ENCODE assay signal across 31 cellular contexts in the genomic region with DNA sequence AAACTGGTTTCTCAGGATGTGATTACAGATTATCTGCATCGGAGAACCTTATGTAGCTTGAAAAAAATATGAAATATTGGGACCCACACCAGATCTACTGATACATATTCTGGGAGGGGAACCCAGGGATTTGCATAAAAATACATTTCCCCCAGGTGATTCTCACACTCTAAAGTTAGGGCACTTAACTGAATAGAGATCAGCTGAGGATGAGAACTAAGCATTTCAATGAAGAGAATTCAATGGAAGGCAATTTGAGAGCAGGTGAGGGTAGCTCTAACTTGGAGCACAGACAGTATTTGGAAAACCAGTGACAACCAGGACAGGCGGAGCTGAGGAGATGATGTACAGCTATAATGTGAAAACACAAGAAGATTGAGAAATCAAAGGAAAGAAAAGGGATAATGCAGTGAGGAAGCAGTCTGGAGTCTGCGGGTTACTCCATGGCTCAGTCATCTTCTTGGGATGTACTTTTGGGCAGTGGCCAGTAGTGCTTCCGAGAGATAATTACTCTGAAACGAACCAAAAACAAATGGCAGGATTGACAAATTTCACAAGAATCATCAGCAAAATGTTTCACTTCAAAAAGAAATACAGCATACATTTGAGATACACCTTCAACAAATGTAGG.
DNase-seq lines count a peak whose midpoint lies in the region; ATAC-seq and TF ChIP-seq lines count a peak whose summit lies in the region.
"Had no signal": no experiment of that assay in that cellular context is flagged by ENCODE, and none has a peak within 500 bp of the region (broad histone marks: within the 10 kb centered on the region; RNA-seq: fewer than 3 reads in every experiment).

No MANE protein-coding gene starts in this region.

- ATAC-seq in HG03039 (IDR thresholded peaks at IDR 0.05; ENCODE audit: unreplicated experiment): no peak
- ATAC-seq: activated CD8-positive, alpha-beta memory T cell treated with anti-CD3 and anti-CD28 coated beads, Interleukin-2, amount 10 ng/mL, durations not matched to agents 7 days and 5 days; activated T-cell treated with anti-CD3 and anti-CD28 coated beads, Interleukin-2, amount 50 U/mL, for 4 hours; K562; pancreas; Right ventricle myocardium inferior; stimulated activated naive CD8-positive, alpha-beta T cell treated with anti-CD3 and anti-CD28 coated beads, Interleukin-15, amount 100 ng/mL, for 72 hours had no signal

- DNase-seq in AG20443 (ENCODE audit: low spot score) (peak; percentile 44), HCEC 1CT (peak; percentile 75), amniotic epithelial cell (ENCODE audit: low read depth) (peak; percentile 94), foreskin fibroblast (peak; percentile 44 to 72), NCI-H82 treated with DMSO at 0.1 percent for 48 hours (lab: John Stamatoyannopoulos, UW; ENCODE audit: unreplicated experiment) (no peak), OCI-M1 (lab: John Stamatoyannopoulos, UW) (no peak), cerebellar cortex (ENCODE audit: low spot score) (no peak)
- DNase-seq: activated CD4-positive, alpha-beta T cell treated with anti-CD3 and anti-CD28 coated beads, Interleukin-2, amount 50 U/mL, for 4 hours; activated CD8-positive, alpha-beta memory T cell treated with anti-CD3 and anti-CD28 coated beads, Interleukin-2, amount 10 ng/mL, durations not matched to agents 7 days and 5 days; activated gamma-delta T cell; activated naive CD8-positive, alpha-beta T cell treated with anti-CD3 and anti-CD28 coated beads, Interleukin-2, amount 10 ng/mL, durations not matched to agents 7 days and 5 days; activated T-cell treated with anti-CD3 and anti-CD28 coated beads, Interleukin-2, amount 50 U/mL, for 4 hours; caudate nucleus; CD8-positive, alpha-beta memory T cell; cortex of kidney; DMS 273 treated with DMSO at 0.1 percent for 48 hours; hypothalamus; MM.1S; NCI-H1105 treated with DMSO at 0.1 percent for 48 hours; NCI-H187 treated with DMSO at 0.1 percent for 48 hours; NCI-H524; pancreas; PC-9; SK-N-SH; stimulated activated CD4-positive, alpha-beta T cell treated with anti-CD3 and anti-CD28 coated beads, Interleukin-1b, Interleukin-23, amount 100 ng/mL, for 48 hours; stimulated activated naive CD8-positive, alpha-beta T cell treated with anti-CD3 and anti-CD28 coated beads, Interleukin-15, amount 100 ng/mL, for 72 hours; uterus had no signal

- no peak overlapping the region for H3K4me3 ChIP-seq in foreskin fibroblast (ENCODE audit: low read depth in 1 of 2, low read length in 2 of 2)
- H3K4me3 ChIP-seq: K562, pancreas, PC-9, right atrium auricular region, uterus had no signal

- no peak for TF ChIP-seq CTCF in foreskin fibroblast (IDR thresholded peaks at IDR 0.05; ENCODE audit: low read depth, low read length)

Comparison
In these comparisons a context has a peak if more than half of its experiments do, and no peak if none do; other contexts are left out.
1. DNase-seq: peak in AG20443 (single experiment), HCEC 1CT (single experiment), amniotic epithelial cell (single experiment) and foreskin fibroblast (2 of 2); none in NCI-H82 treated with DMSO at 0.1 percent for 48 hours (single experiment), OCI-M1 (single experiment) and cerebellar cortex (single experiment).